ENCODE assay signal across 8 cellular contexts in genomic region chr11:72738199-72739141, GRCh38. TPM values are rescaled to one million over a fixed set of nuclear protein-coding genes. Genes with fewer than 3 reads are reported as not detected.
DNase-seq lines count a peak whose midpoint lies in the region; ATAC-seq and TF ChIP-seq lines count a peak whose summit lies in the region.

No MANE protein-coding gene starts in this region.

- no peaks in the 10 kb centered on the region for H3K36me3 ChIP-seq in transverse colon
- no peaks in the 10 kb centered on the region for H3K36me3 ChIP-seq in brain microvascular endothelial cell (replicated peaks)

- peaks cover 75% of the 10 kb centered on the region for H3K4me1 Mint-ChIP-seq in HFFc6 (ENCODE audit: low read depth)
- H3K4me1 Mint-ChIP-seq in T-helper 1 cell treated with Interleukin-12 subunit alpha and Interleukin-12 subunit beta and Interleukin-4 antibody, amounts not matched to agents 30 μg/mL and 1 μg/mL, for 36 hours (ENCODE audit: low read depth): peaks cover 48% of the 10 kb centered on the region

- no peaks in the 10 kb centered on the region for H3K9me3 ChIP-seq in transverse colon

- no peaks in the 10 kb centered on the region; the same call in none of the 2 replicates for H3K27me3 Mint-ChIP-seq in HFFc6 (ENCODE audit: insufficient read depth)
- H3K27me3 Mint-ChIP-seq in T-helper 1 cell treated with Interleukin-12 subunit alpha and Interleukin-12 subunit beta and Interleukin-4 antibody, amounts not matched to agents 30 μg/mL and 1 μg/mL, for 36 hours (ENCODE audit: low read depth): no peaks in the 10 kb centered on the region

- DNase-seq in GM10266 (ENCODE audit: extremely low spot score) (peak; percentile 61), HFFc6 (no peak), left ventricle myocardium superior (peak; percentile 55), transverse colon (no peak), RPMI8226 (no peak), brain microvascular endothelial cell (no peak), NCI-H774 (lab: John Stamatoyannopoulos, UW) (no peak)

- peak overlapping the region in 1 of 4 donors; percentile 8 for H3K4me3 ChIP-seq in transverse colon
- no peak overlapping the region for H3K4me3 ChIP-seq in brain microvascular endothelial cell (ENCODE audit: low read depth, low read length)

- H3K27ac Mint-ChIP-seq in HFFc6: peak overlapping the region; percentile 95
- peak overlapping the region; percentile 99 for H3K27ac Mint-ChIP-seq in T-helper 1 cell treated with Interleukin-12 subunit alpha and Interleukin-12 subunit beta and Interleukin-4 antibody, amounts not matched to agents 30 μg/mL and 1 μg/mL, for 36 hours

- H3K4me1 ChIP-seq in transverse colon: peaks cover 14 to 60% (median 29%) of the 10 kb centered on the region in 4 donors

- no peaks in the 10 kb centered on the region for H3K9me3 Mint-ChIP-seq in HFFc6
- no peaks in the 10 kb centered on the region for H3K9me3 Mint-ChIP-seq in T-helper 1 cell treated with Interleukin-12 subunit alpha and Interleukin-12 subunit beta and Interleukin-4 antibody, amounts not matched to agents 30 μg/mL and 1 μg/mL, for 36 hours

- in situ Hi-C loops in transverse colon (cut with MboI; ENCODE audit: low pct_ligation_motif_present in 1 of 4, low pct_unique_long_range_greater_than_20kb in 1 of 4, low sequenced_read_pairs in 3 of 4) (no loop called here), brain microvascular endothelial cell (cut with HindIII; ENCODE audit: low pct_ligation_motif_present, low sequenced_read_pairs) (no loop called here)

- TF ChIP-seq CTCF in GM10266 (IDR thresholded peaks at IDR 0.05; ENCODE audit: control insufficient read depth, insufficient read depth, low read depth, missing control alignments): no peak
- TF ChIP-seq CTCF in HFFc6 (IDR thresholded peaks at IDR 0.05): no peak
- TF ChIP-seq CTCF in transverse colon (IDR thresholded peaks at IDR 0.05): no peak
- no peak for TF ChIP-seq CTCF in brain microvascular endothelial cell (IDR thresholded peaks at IDR 0.05; ENCODE audit: low read depth, low read length, missing control alignments)

- WGBS in transverse colon (ENCODE audit: low coverage in 1 of 2), 2 donors: 83% methylated on average over 10 of the region's 11 CpGs; no CpG with 5 or more reads in 1 of the 2 donors

- H3K27ac ChIP-seq in transverse colon: peak overlapping the region; percentile 11 to 67 (median 60)
- no peak overlapping the region for H3K27ac ChIP-seq in brain microvascular endothelial cell

- peak; percentile 12 for TF ChIP-seq POLR2A in transverse colon (IDR thresholded peaks at IDR 0.05)

- TF ChIP-seq EP300 in transverse colon (IDR thresholded peaks at IDR 0.05; ENCODE audit: low read depth): no peak

- peak overlapping the region; percentile 26; the same call in 1 of the 2 replicates for H3K4me3 Mint-ChIP-seq in HFFc6
- H3K4me3 Mint-ChIP-seq in T-helper 1 cell treated with Interleukin-12 subunit alpha and Interleukin-12 subunit beta and Interleukin-4 antibody, amounts not matched to agents 30 μg/mL and 1 μg/mL, for 36 hours: no peak overlapping the region

- no peaks in the 10 kb centered on the region for H3K36me3 Mint-ChIP-seq in HFFc6 (ENCODE audit: low read depth)
- peaks cover 6% of the 10 kb centered on the region for H3K36me3 Mint-ChIP-seq in T-helper 1 cell treated with Interleukin-12 subunit alpha and Interleukin-12 subunit beta and Interleukin-4 antibody, amounts not matched to agents 30 μg/mL and 1 μg/mL, for 36 hours (ENCODE audit: low read depth)

- ATAC-seq in left ventricle myocardium superior: peak; percentile 15

- no peaks in the 10 kb centered on the region for H3K27me3 ChIP-seq in transverse colon
- no peaks in the 10 kb centered on the region for H3K27me3 ChIP-seq in brain microvascular endothelial cell (replicated peaks)

- intact Hi-C loops in left ventricle myocardium superior (cut with micrococcal nuclease): no loop called here
- intact Hi-C loops in transverse colon (cut with DNase I; ENCODE audit: low total_unique reads): no loop called here

RNA-seq across cellular contexts. Expression of gene ARAP1, which starts 13.7 kb away (rescaled TPM):
- total RNA-seq in HFFc6 (2021; fragmentation: NEBNext Ultra II Directional; extraction: Animal tissue kit (Norgen Biotek cat#: 25700)): 10 to 100 TPM; 42.5 to 49.0 (median 46.8) TPM
- total RNA-seq in left ventricle myocardium superior: 58.9 TPM
- total RNA-seq in transverse colon: 100 to 1,000 TPM in 3 of 4 donors, 10 to 100 TPM in 1; 99.4 to 233 (median 108) TPM

RNA-seq across cellular contexts. Expression of gene STARD10, which starts 55.4 kb away (rescaled TPM):
- 10 to 100 TPM; 10.8 to 16.9 (median 15.8) TPM for total RNA-seq in HFFc6 (2021; fragmentation: NEBNext Ultra II Directional; extraction: Animal tissue kit (Norgen Biotek cat#: 25700))
- total RNA-seq in left ventricle myocardium superior (102 TPM), transverse colon (100 to 1,000 TPM in 3 of 4 donors, 10 to 100 TPM in 1; 82.7 to 714 (median 225) TPM)

Comparison
In these comparisons a context has a peak if more than half of its experiments do, and no peak if none do; other contexts are left out.
1. DNase-seq: peak in GM10266 (single experiment) and left ventricle myocardium superior (single experiment); none in HFFc6 (single experiment), transverse colon (single experiment), RPMI8226 (single experiment), brain microvascular endothelial cell (single experiment) and NCI-H774 (single experiment).